1 cellular context compared by ENCODE assay signal in the genomic region with DNA sequence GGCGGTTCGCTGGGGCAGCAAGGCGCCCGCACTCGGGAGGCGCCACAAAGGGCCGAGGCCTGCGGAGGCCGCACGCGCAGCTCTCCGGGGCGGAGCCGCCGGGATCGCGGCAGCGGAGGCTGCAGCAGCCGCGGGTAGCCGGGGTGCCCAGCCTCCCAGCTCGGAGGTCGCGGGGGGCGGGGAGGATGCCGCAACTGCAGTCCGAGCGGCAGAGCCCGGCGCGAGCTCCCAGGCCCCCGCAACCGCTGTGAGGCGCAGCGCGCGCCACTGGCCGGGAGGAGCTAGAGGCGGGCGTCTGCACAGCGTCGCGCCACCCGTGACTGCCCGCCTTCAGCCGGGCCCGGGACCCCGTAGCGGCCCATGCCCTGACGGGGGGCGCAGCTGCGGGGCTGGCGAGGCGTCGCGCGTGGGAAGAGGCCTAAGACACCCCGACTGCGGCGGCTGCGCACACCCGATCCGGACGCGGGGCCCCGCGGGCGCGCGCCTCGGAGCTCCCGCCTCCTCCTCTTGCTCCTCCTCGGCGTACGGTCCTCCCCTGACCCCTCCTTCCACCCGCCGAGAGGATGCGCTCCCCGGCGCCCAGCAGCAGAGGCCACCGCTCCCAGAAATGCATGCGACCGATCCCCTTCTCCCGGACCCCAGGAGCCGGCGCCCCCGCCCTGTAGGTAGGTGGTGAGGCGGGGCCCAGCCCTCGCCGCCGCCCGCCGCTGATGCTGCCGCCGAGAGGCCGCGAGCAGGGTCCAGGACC.
A peak's percentile ranks its signal among the peaks of the same experiment; 100 is the strongest.
TF ChIP-seq lines count a peak whose summit lies in the region.

A gene with protein sequence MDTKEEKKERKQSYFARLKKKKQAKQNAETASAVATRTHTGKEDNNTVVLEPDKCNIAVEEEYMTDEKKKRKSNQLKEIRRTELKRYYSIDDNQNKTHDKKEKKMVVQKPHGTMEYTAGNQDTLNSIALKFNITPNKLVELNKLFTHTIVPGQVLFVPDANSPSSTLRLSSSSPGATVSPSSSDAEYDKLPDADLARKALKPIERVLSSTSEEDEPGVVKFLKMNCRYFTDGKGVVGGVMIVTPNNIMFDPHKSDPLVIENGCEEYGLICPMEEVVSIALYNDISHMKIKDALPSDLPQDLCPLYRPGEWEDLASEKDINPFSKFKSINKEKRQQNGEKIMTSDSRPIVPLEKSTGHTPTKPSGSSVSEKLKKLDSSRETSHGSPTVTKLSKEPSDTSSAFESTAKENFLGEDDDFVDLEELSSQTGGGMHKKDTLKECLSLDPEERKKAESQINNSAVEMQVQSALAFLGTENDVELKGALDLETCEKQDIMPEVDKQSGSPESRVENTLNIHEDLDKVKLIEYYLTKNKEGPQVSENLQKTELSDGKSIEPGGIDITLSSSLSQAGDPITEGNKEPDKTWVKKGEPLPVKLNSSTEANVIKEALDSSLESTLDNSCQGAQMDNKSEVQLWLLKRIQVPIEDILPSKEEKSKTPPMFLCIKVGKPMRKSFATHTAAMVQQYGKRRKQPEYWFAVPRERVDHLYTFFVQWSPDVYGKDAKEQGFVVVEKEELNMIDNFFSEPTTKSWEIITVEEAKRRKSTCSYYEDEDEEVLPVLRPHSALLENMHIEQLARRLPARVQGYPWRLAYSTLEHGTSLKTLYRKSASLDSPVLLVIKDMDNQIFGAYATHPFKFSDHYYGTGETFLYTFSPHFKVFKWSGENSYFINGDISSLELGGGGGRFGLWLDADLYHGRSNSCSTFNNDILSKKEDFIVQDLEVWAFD (plus strand): TSS at position 558 of the 748 bp plus-strand sequence. CDS start 24,395 bp downstream, outside the sequence.

TF ChIP-seq in HEK293, 187 proteins besides CTCF, POLR2A, EP300 and RAD21 (continued from another document and continues in another):
- peak; percentile 73; the same call in 1 of the 2 replicates for TF ChIP-seq EGR2 (tag by site-specific recombination; IDR thresholded peaks at IDR 0.05; ENCODE audit: low read depth)
- no peak for TF ChIP-seq ZFP41 (tag by site-specific recombination; IDR thresholded peaks at IDR 0.05; ENCODE audit: borderline replicate concordance)
- TF ChIP-seq, protein P1, sequence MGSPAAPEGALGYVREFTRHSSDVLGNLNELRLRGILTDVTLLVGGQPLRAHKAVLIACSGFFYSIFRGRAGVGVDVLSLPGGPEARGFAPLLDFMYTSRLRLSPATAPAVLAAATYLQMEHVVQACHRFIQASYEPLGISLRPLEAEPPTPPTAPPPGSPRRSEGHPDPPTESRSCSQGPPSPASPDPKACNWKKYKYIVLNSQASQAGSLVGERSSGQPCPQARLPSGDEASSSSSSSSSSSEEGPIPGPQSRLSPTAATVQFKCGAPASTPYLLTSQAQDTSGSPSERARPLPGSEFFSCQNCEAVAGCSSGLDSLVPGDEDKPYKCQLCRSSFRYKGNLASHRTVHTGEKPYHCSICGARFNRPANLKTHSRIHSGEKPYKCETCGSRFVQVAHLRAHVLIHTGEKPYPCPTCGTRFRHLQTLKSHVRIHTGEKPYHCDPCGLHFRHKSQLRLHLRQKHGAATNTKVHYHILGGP (tag by site-specific recombination; IDR thresholded peaks at IDR 0.05) = no peak
- no peak for TF ChIP-seq ZNF274 (IDR thresholded peaks at IDR 0.05; ENCODE audit: low read length)
- no peak for TF ChIP-seq ZNF274 (tag by site-specific recombination; IDR thresholded peaks at IDR 0.05; ENCODE audit: borderline replicate concordance)
- TF ChIP-seq ZNF221 (tag by site-specific recombination; IDR thresholded peaks at IDR 0.05; ENCODE audit: borderline replicate concordance) = no peak
- no peak for TF ChIP-seq ZNF114 (tag by site-specific recombination; IDR thresholded peaks at IDR 0.05)
- no peak for TF ChIP-seq ZNF175 (tag by site-specific recombination; IDR thresholded peaks at IDR 0.05)
- no peak for TF ChIP-seq TRIM28 (IDR thresholded peaks at IDR 0.05; ENCODE audit: borderline replicate concordance, low read length)
- no peak for TF ChIP-seq ZNF830 (tag by site-specific recombination; IDR thresholded peaks at IDR 0.05; ENCODE audit: low read depth)
- peak; percentile 88; the same call in 1 of the 2 replicates for TF ChIP-seq HOXC10 (CRISPR knock-in tag; IDR thresholded peaks at IDR 0.05)
- no peak for TF ChIP-seq ZNF214 (tag by site-specific recombination; IDR thresholded peaks at IDR 0.05; ENCODE audit: borderline replicate concordance)
- TF ChIP-seq ZNF324 (tag by site-specific recombination; IDR thresholded peaks at IDR 0.05) = no peak
- TF ChIP-seq ZNF133 (tag by site-specific recombination; IDR thresholded peaks at IDR 0.05) = no peak
- no peak for TF ChIP-seq ZNF426 (tag by site-specific recombination; IDR thresholded peaks at IDR 0.05)
- TF ChIP-seq, protein P2, sequence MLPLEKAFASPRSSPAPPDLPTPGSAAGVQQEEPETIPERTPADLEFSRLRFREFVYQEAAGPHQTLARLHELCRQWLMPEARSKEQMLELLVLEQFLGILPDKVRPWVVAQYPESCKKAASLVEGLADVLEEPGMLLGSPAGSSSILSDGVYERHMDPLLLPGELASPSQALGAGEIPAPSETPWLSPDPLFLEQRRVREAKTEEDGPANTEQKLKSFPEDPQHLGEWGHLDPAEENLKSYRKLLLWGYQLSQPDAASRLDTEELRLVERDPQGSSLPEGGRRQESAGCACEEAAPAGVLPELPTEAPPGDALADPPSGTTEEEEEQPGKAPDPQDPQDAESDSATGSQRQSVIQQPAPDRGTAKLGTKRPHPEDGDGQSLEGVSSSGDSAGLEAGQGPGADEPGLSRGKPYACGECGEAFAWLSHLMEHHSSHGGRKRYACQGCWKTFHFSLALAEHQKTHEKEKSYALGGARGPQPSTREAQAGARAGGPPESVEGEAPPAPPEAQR (tag by site-specific recombination; IDR thresholded peaks at IDR 0.05) = no peak
- TF ChIP-seq, protein P3, sequence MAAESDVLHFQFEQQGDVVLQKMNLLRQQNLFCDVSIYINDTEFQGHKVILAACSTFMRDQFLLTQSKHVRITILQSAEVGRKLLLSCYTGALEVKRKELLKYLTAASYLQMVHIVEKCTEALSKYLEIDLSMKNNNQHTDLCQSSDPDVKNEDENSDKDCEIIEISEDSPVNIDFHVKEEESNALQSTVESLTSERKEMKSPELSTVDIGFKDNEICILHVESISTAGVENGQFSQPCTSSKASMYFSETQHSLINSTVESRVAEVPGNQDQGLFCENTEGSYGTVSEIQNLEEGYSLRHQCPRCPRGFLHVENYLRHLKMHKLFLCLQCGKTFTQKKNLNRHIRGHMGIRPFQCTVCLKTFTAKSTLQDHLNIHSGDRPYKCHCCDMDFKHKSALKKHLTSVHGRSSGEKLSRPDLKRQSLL (tag by site-specific recombination; IDR thresholded peaks at IDR 0.05) = no peak
- TF ChIP-seq GLIS2 (tag by site-specific recombination; IDR thresholded peaks at IDR 0.05) = no peak
- TF ChIP-seq OSR2 (tag by site-specific recombination; IDR thresholded peaks at IDR 0.05) = 0 out of 2 replicates have a peak, but pooled peaks have one; percentile 27
- TF ChIP-seq ZNF366 (tag by site-specific recombination; conservative IDR thresholded peaks at IDR 0.05) = peak; percentile 78
- no peak for TF ChIP-seq RBAK (tag by site-specific recombination; IDR thresholded peaks at IDR 0.05)
- peak; percentile 77 for TF ChIP-seq SP2 (tag by site-specific recombination; IDR thresholded peaks at IDR 0.05)
- TF ChIP-seq ZNF16 (tag by site-specific recombination; IDR thresholded peaks at IDR 0.05; ENCODE audit: low read depth) = no peak
- TF ChIP-seq PRDM1 (tag by site-specific recombination; IDR thresholded peaks at IDR 0.05) = no peak
- TF ChIP-seq, protein P4, sequence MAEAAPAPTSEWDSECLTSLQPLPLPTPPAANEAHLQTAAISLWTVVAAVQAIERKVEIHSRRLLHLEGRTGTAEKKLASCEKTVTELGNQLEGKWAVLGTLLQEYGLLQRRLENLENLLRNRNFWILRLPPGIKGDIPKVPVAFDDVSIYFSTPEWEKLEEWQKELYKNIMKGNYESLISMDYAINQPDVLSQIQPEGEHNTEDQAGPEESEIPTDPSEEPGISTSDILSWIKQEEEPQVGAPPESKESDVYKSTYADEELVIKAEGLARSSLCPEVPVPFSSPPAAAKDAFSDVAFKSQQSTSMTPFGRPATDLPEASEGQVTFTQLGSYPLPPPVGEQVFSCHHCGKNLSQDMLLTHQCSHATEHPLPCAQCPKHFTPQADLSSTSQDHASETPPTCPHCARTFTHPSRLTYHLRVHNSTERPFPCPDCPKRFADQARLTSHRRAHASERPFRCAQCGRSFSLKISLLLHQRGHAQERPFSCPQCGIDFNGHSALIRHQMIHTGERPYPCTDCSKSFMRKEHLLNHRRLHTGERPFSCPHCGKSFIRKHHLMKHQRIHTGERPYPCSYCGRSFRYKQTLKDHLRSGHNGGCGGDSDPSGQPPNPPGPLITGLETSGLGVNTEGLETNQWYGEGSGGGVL (tag by site-specific recombination; IDR thresholded peaks at IDR 0.05) = no peak; the same call in 1 of the 2 replicates
- TF ChIP-seq ZNF530 (tag by site-specific recombination; IDR thresholded peaks at IDR 0.05; ENCODE audit: low read depth) = no peak
- TF ChIP-seq ZNF707 (tag by site-specific recombination; IDR thresholded peaks at IDR 0.05) = no peak
- no peak for TF ChIP-seq KLF7 (tag by site-specific recombination; IDR thresholded peaks at IDR 0.05; ENCODE audit: borderline replicate concordance)
- TF ChIP-seq OVOL3 (tag by site-specific recombination; IDR thresholded peaks at IDR 0.05) = no peak
- TF ChIP-seq, protein P5, sequence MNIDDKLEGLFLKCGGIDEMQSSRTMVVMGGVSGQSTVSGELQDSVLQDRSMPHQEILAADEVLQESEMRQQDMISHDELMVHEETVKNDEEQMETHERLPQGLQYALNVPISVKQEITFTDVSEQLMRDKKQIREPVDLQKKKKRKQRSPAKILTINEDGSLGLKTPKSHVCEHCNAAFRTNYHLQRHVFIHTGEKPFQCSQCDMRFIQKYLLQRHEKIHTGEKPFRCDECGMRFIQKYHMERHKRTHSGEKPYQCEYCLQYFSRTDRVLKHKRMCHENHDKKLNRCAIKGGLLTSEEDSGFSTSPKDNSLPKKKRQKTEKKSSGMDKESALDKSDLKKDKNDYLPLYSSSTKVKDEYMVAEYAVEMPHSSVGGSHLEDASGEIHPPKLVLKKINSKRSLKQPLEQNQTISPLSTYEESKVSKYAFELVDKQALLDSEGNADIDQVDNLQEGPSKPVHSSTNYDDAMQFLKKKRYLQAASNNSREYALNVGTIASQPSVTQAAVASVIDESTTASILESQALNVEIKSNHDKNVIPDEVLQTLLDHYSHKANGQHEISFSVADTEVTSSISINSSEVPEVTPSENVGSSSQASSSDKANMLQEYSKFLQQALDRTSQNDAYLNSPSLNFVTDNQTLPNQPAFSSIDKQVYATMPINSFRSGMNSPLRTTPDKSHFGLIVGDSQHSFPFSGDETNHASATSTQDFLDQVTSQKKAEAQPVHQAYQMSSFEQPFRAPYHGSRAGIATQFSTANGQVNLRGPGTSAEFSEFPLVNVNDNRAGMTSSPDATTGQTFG (tag by site-specific recombination; IDR thresholded peaks at IDR 0.05; ENCODE audit: borderline replicate concordance) = no peak
- peak; percentile 80 for TF ChIP-seq ZBTB8A (tag by site-specific recombination; IDR thresholded peaks at IDR 0.05)
- no peak for TF ChIP-seq REPIN1 (tag by site-specific recombination; IDR thresholded peaks at IDR 0.05; ENCODE audit: low read depth)
- TF ChIP-seq ZNF19 (tag by site-specific recombination; IDR thresholded peaks at IDR 0.05; ENCODE audit: low read depth) = no peak
- TF ChIP-seq ZNF433 (tag by site-specific recombination; IDR thresholded peaks at IDR 0.05; ENCODE audit: low read depth) = no peak
- TF ChIP-seq ZNF146 (tag by site-specific recombination; IDR thresholded peaks at IDR 0.05) = no peak
- TF ChIP-seq, protein P6, sequence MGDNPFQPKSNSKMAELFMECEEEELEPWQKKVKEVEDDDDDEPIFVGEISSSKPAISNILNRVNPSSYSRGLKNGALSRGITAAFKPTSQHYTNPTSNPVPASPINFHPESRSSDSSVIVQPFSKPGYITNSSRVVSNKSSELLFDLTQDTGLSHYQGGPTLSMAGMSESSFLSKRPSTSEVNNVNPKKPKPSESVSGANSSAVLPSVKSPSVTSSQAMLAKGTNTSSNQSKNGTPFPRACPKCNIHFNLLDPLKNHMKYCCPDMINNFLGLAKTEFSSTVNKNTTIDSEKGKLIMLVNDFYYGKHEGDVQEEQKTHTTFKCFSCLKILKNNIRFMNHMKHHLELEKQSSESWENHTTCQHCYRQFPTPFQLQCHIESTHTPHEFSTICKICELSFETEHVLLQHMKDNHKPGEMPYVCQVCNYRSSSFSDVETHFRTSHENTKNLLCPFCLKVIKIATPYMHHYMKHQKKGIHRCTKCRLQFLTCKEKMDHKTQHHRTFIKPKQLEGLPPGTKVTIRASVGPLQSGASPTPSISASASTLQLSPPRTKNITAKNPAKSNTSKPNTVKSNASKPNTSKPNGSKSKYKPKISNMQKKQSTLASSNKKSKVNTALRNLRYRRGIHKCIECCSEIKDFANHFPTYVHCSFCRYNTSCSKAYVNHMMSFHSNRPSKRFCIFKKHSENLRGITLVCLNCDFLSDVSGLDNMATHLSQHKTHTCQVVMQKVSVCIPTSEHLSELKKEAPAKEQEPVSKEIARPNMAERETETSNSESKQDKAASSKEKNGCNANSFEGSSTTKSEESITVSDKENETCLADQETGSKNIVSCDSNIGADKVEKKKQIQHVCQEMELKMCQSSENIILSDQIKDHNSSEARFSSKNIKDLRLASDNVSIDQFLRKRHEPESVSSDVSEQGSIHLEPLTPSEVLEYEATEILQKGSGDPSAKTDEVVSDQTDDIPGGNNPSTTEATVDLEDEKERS (tag by site-specific recombination; IDR thresholded peaks at IDR 0.05) = no peak
- TF ChIP-seq, protein P7, sequence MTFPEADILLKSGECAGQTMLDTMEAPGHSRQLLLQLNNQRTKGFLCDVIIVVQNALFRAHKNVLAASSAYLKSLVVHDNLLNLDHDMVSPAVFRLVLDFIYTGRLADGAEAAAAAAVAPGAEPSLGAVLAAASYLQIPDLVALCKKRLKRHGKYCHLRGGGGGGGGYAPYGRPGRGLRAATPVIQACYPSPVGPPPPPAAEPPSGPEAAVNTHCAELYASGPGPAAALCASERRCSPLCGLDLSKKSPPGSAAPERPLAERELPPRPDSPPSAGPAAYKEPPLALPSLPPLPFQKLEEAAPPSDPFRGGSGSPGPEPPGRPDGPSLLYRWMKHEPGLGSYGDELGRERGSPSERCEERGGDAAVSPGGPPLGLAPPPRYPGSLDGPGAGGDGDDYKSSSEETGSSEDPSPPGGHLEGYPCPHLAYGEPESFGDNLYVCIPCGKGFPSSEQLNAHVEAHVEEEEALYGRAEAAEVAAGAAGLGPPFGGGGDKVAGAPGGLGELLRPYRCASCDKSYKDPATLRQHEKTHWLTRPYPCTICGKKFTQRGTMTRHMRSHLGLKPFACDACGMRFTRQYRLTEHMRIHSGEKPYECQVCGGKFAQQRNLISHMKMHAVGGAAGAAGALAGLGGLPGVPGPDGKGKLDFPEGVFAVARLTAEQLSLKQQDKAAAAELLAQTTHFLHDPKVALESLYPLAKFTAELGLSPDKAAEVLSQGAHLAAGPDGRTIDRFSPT (tag by site-specific recombination; IDR thresholded peaks at IDR 0.05) = 0 out of 2 replicates have a peak, but pooled peaks have one; percentile 9
- TF ChIP-seq MYNN (tag by site-specific recombination; IDR thresholded peaks at IDR 0.05; ENCODE audit: borderline replicate concordance) = no peak
- TF ChIP-seq ZNF223 (tag by site-specific recombination; IDR thresholded peaks at IDR 0.05) = no peak
- peak; percentile 38; the same call in 1 of the 2 replicates for TF ChIP-seq ZNF2 (tag by site-specific recombination; IDR thresholded peaks at IDR 0.05)
